9 cellular contexts compared by ENCODE assay signal in genomic region chr6:79946242-79946641, GRCh38. TPM values are rescaled to one million over a fixed set of nuclear protein-coding genes. Genes with fewer than 3 reads are reported as not detected.
A peak's percentile ranks its signal among the peaks of the same experiment; 100 is the strongest.
DNase-seq lines count a peak whose midpoint lies in the region; ATAC-seq, FAIRE-seq and TF ChIP-seq lines count a peak whose summit lies in the region.
"Had no signal": no experiment of that assay in that cellular context is flagged by ENCODE, and none has a peak within 500 bp of the region (broad histone marks: within the 10 kb centered on the region; RNA-seq: fewer than 3 reads in every experiment).

No MANE protein-coding gene starts in this region.

- no peaks in the 10 kb centered on the region for H3K36me3 Mint-ChIP-seq in activated CD4-positive, alpha-beta T cell treated with anti-CD3 and anti-CD28 coated beads, Interleukin-2, amount 10 ng/mL, durations not matched to agents 24 days and 14 days (ENCODE audit: low read depth)

- CTCF ChIA-PET in endothelial cell of umbilical vein (lab: Charles Lee), result interaction anchor here (0.5 to 1.8 kb wide), 16 partner anchors 8 to 186 kb away, joined by 3 to 12 read pairs (median 4); partner anchors contain the start of genes BCKDHB and TTK

- H3K27me3 Mint-ChIP-seq in activated CD4-positive, alpha-beta T cell treated with anti-CD3 and anti-CD28 coated beads, Interleukin-2, amount 10 ng/mL, durations not matched to agents 24 days and 14 days, result peaks cover 44% of the 10 kb centered on the region

- H2AFZ ChIP-seq in endothelial cell of umbilical vein (ENCODE audit: low read depth, low read length) (peak overlapping the region; percentile 100), neuronal stem cell (ENCODE audit: low read length) (peak overlapping the region; percentile 97)

- H3K27ac ChIP-seq in SK-N-MC, result no peak overlapping the region
- H3K27ac ChIP-seq in endothelial cell of umbilical vein (ENCODE audit: insufficient read depth, low read depth, low read length), result no peak overlapping the region
- no peak overlapping the region for H3K27ac ChIP-seq in neuronal stem cell (replicated peaks; ENCODE audit: low read length)

- H3K9me1 ChIP-seq in endothelial cell of umbilical vein (replicated peaks; ENCODE audit: control insufficient read depth, extremely low read depth, insufficient read depth, low read length), result no peaks in the 10 kb centered on the region

- no TSS peak for BruUV-seq in endothelial cell of umbilical vein (replicated peaks; lab: Mats Ljungman, UMichigan)

- no peaks in the 10 kb centered on the region for H3K9me3 Mint-ChIP-seq in activated CD4-positive, alpha-beta T cell treated with anti-CD3 and anti-CD28 coated beads, Interleukin-2, amount 10 ng/mL, durations not matched to agents 24 days and 14 days

- no peak overlapping the region for H3K14ac ChIP-seq in neuronal stem cell (ENCODE audit: low read length)

- POLR2A ChIA-PET in endothelial cell of umbilical vein (lab: Charles Lee), result interaction anchor here (0.6 to 0.9 kb wide), 2 partner anchors 55 to 160 kb away, joined by 3 to 5 read pairs; partner anchors contain the start of gene BCKDHB

- H3K4ac ChIP-seq in neuronal stem cell (ENCODE audit: low read length), result no peak overlapping the region

- H3K9me3 ChIP-seq in SK-N-MC (ENCODE audit: low read depth, low read length) (no peaks in the 10 kb centered on the region), endothelial cell of umbilical vein (replicated peaks; ENCODE audit: control insufficient read depth, insufficient read depth, low read length) (no peaks in the 10 kb centered on the region), neuronal stem cell (replicated peaks in 1 of 2; ENCODE audit: control insufficient read depth in 2 of 2, insufficient read depth in 1 of 2, low read depth in 1 of 2, low read length in 2 of 2) (no peaks in the 10 kb centered on the region)

- H4K20me1 ChIP-seq in endothelial cell of umbilical vein (replicated peaks; ENCODE audit: control insufficient read depth, extremely low read depth, insufficient read depth, low read length), result no peaks in the 10 kb centered on the region

- H3K79me1 ChIP-seq in neuronal stem cell (ENCODE audit: low read depth, low read length), result no peaks in the 10 kb centered on the region

- H3K18ac ChIP-seq in neuronal stem cell (ENCODE audit: low read length), result no peak overlapping the region

- H4K8ac ChIP-seq in neuronal stem cell (ENCODE audit: low read depth, low read length), result no peak overlapping the region

- H3K4me3 Mint-ChIP-seq in activated CD4-positive, alpha-beta T cell treated with anti-CD3 and anti-CD28 coated beads, Interleukin-2, amount 10 ng/mL, durations not matched to agents 24 days and 14 days, result peak overlapping the region; percentile 86

- H3K27me3 ChIP-seq in endothelial cell of umbilical vein (ENCODE audit: control insufficient read depth in 2 of 2, insufficient read depth in 2 of 2, low read length in 2 of 2) (peaks cover 6 to 29% of the 10 kb centered on the region in 2 experiments), neuronal stem cell (ENCODE audit: control insufficient read depth in 3 of 3, insufficient read depth in 3 of 3, low read depth in 1 of 3, low read length in 3 of 3) (peaks cover 0 to 6% (median 3%) of the 10 kb centered on the region in 3 experiments)

- H2AK5ac ChIP-seq in neuronal stem cell (ENCODE audit: low read depth, low read length), result no peak overlapping the region

- H3K9ac ChIP-seq in SK-N-MC (ENCODE audit: insufficient read length), result peak overlapping the region; percentile 59
- H3K9ac ChIP-seq in endothelial cell of umbilical vein (replicated peaks; ENCODE audit: extremely low read depth, insufficient read depth, low read length), result peak overlapping the region; percentile 58
- H3K9ac ChIP-seq in neuronal stem cell (ENCODE audit: low read depth, low read length, poor library complexity), result no peak overlapping the region

- peak; percentile 75 for FAIRE-seq in endothelial cell of umbilical vein (lab: Jason Lieb, UNC)
- FAIRE-seq: colon had no signal

- no peak overlapping the region for H4K91ac ChIP-seq in neuronal stem cell (ENCODE audit: low read depth, low read length, poor library complexity)

- H3K4me3 ChIP-seq in SK-N-MC (peak overlapping the region; percentile 93), endothelial cell of umbilical vein (replicated peaks in 1 of 3; ENCODE audit: insufficient read depth in 1 of 3, low read depth in 1 of 3, low read length in 3 of 3) (peak overlapping the region; percentile 32 to 79 (median 56)), neuronal stem cell (ENCODE audit: low read length in 2 of 2) (peak overlapping the region; percentile 88 to 94)

- H3K27ac Mint-ChIP-seq in activated CD4-positive, alpha-beta T cell treated with anti-CD3 and anti-CD28 coated beads, Interleukin-2, amount 10 ng/mL, durations not matched to agents 24 days and 14 days, result no peak overlapping the region

- H2BK120ac ChIP-seq in neuronal stem cell (ENCODE audit: low read depth, low read length), result no peak overlapping the region

- WGBS in neuronal stem cell (ENCODE audit: extremely low coverage in 2 of 2, insufficient read length in 2 of 2, insufficient replicate concordance in 1 of 2), 2 donors, result no CpG with 5 or more reads among the region's 5 CpGs

- no peak for TF ChIP-seq POLR2A in endothelial cell of umbilical vein (IDR thresholded peaks at IDR 0.05; ENCODE audit: low read depth, low read length)

- H2BK5ac ChIP-seq in neuronal stem cell (ENCODE audit: low read length), result no peak overlapping the region

- no peak overlapping the region for H2BK12ac ChIP-seq in neuronal stem cell (ENCODE audit: low read length)

- H2BK15ac ChIP-seq in neuronal stem cell (ENCODE audit: low read length), result no peak overlapping the region

- dilution Hi-C loops in endothelial cell of umbilical vein (cut with MboI; ENCODE audit: extremely low pct_ligation_motif_present, low sequenced_read_pairs), result no loop called here

- H3K4me1 Mint-ChIP-seq in activated CD4-positive, alpha-beta T cell treated with anti-CD3 and anti-CD28 coated beads, Interleukin-2, amount 10 ng/mL, durations not matched to agents 24 days and 14 days, result peaks cover 22% of the 10 kb centered on the region

- peak overlapping the region; percentile 95 for H3K4me2 ChIP-seq in endothelial cell of umbilical vein (ENCODE audit: insufficient read depth, low read length)
- H3K4me2 ChIP-seq in neuronal stem cell (ENCODE audit: insufficient read depth, low read length, poor library complexity, severe bottlenecking), result peak overlapping the region; percentile 92

- peak; percentile 63 for DNase-seq in activated CD4-positive, alpha-beta T cell treated with anti-CD3 and anti-CD28 coated beads, Interleukin-2, amount 10 ng/mL, durations not matched to agents 24 days and 14 days
- no peak for DNase-seq in activated CD4-positive, alpha-beta T cell treated with anti-CD3 and anti-CD28 coated beads for 1 hour
- no peak for DNase-seq in SK-N-MC (ENCODE audit: low read depth, low spot score)
- DNase-seq in endothelial cell of umbilical vein (ENCODE audit: low read depth, low spot score), result no peak
- DNase-seq in neuronal stem cell (ENCODE audit: low spot score), result peak; percentile 39
- no peak for DNase-seq in cortex of kidney (lab: John Stamatoyannopoulos, UW)
- DNase-seq in NCI-H187 treated with DMSO at 0.1 percent for 48 hours (lab: John Stamatoyannopoulos, UW), result no peak

- H3K4me1 ChIP-seq in endothelial cell of umbilical vein (ENCODE audit: control insufficient read depth, extremely low read depth, insufficient read depth, low read length) (peaks cover 20% of the 10 kb centered on the region), neuronal stem cell (ENCODE audit: control insufficient read depth in 2 of 2, insufficient read depth in 1 of 2, low read depth in 1 of 2, low read length in 2 of 2) (peaks cover 10 to 11% of the 10 kb centered on the region in 2 donors)

- peak; percentile 32 for ATAC-seq in HG03432 (IDR thresholded peaks at IDR 0.05; ENCODE audit: unreplicated experiment)

- intact Hi-C loops in activated CD4-positive, alpha-beta T cell treated with anti-CD3 and anti-CD28 coated beads, Interleukin-2, amount 10 ng/mL, durations not matched to agents 24 days and 14 days (cut with micrococcal nuclease), result loop anchor here (2.0 to 5.0 kb wide), 3 partner anchors 74 to 1807 kb away; partner anchors contain the start of genes BCKDHB and TENT5A
- intact Hi-C loops in endothelial cell of umbilical vein (cut with micrococcal nuclease), result loop anchor here (2.0 to 10.0 kb wide), 2 partner anchors 77 to 509 kb away; no protein-coding TSS in a partner anchor

- TF ChIP-seq CTCF in endothelial cell of umbilical vein (IDR thresholded peaks at IDR 0.05; ENCODE audit: extremely low read depth in 1 of 2, insufficient read depth in 1 of 2, low read depth in 1 of 2, low read length in 2 of 2), result peak; percentile 33 to 46

- H3K79me2 ChIP-seq in endothelial cell of umbilical vein (ENCODE audit: control insufficient read depth, insufficient read depth, low read length), result no peaks in the 10 kb centered on the region

- H3K36me3 ChIP-seq in SK-N-MC (ENCODE audit: insufficient read depth, low read length) (no peaks in the 10 kb centered on the region), endothelial cell of umbilical vein (ENCODE audit: control insufficient read depth in 2 of 2, extremely low read depth in 1 of 2, insufficient read depth in 2 of 2, low read length in 2 of 2) (no peaks in the 10 kb centered on the region), neuronal stem cell (replicated peaks in 1 of 2; ENCODE audit: control insufficient read depth in 2 of 2, insufficient read depth in 2 of 2, low read length in 2 of 2) (no peaks in the 10 kb centered on the region)

- no peak overlapping the region for H3K23ac ChIP-seq in neuronal stem cell (ENCODE audit: low read depth, low read length, poor library complexity)

RNA-seq across cellular contexts. Expression of gene ELOVL4, which starts 1.1 kb away (rescaled TPM):
- total RNA-seq in activated CD4-positive, alpha-beta T cell treated with anti-CD3 and anti-CD28 coated beads, Interleukin-2, amount 10 ng/mL, durations not matched to agents 24 days and 14 days, result 0.88 and 0.89 TPM in 2 replicates
- 3.3 and 4.1 TPM in 2 replicates for total RNA-seq in endothelial cell of umbilical vein
- 0.57 and 0.98 TPM in 2 replicates for polyA plus RNA-seq in endothelial cell of umbilical vein
- 0.85 and 0.97 TPM in 2 replicates for polyA plus RNA-seq in endothelial cell of umbilical vein (2011; cell fraction: cytosol; rRNA removed)
- 0.83 and 1.1 TPM in 2 replicates for polyA plus RNA-seq in endothelial cell of umbilical vein (2011; cell fraction: nucleus; rRNA removed)
- 2.8 and 3.8 TPM in 2 replicates for polyA plus RNA-seq in endothelial cell of umbilical vein (2012)
- polyA minus RNA-seq in endothelial cell of umbilical vein, result 1.2 and 2.5 TPM in 2 replicates
- polyA minus RNA-seq in endothelial cell of umbilical vein (2011; cell fraction: cytosol; rRNA and poly(A)+ RNA removed), result not detected
- polyA minus RNA-seq in endothelial cell of umbilical vein (2011; cell fraction: nucleus; rRNA and poly(A)+ RNA removed), result 1.1 and 1.2 TPM in 2 replicates
- polyA plus RNA-seq in neuronal stem cell (2013, experiment 1 of 2), result 11.6 TPM
- 11.8 TPM for polyA plus RNA-seq in neuronal stem cell (2013, experiment 2 of 2)

RNA-seq across cellular contexts. Expression of gene TTK, which starts 58.2 kb away (rescaled TPM):
- total RNA-seq in activated CD4-positive, alpha-beta T cell treated with anti-CD3 and anti-CD28 coated beads, Interleukin-2, amount 10 ng/mL, durations not matched to agents 24 days and 14 days, result 21.9 and 22.4 TPM in 2 replicates
- 23.6 and 29.4 TPM in 2 replicates for total RNA-seq in endothelial cell of umbilical vein
- 2.9 and 4.1 TPM in 2 replicates for polyA plus RNA-seq in endothelial cell of umbilical vein
- 7.8 and 8.8 TPM in 2 replicates for polyA plus RNA-seq in endothelial cell of umbilical vein (2011; cell fraction: cytosol; rRNA removed)
- 14.1 and 21.0 TPM in 2 replicates for polyA plus RNA-seq in endothelial cell of umbilical vein (2011; cell fraction: nucleus; rRNA removed)
- polyA plus RNA-seq in endothelial cell of umbilical vein (2012), result 6.1 and 20.6 TPM in 2 replicates
- 6.3 and 6.9 TPM in 2 replicates for polyA minus RNA-seq in endothelial cell of umbilical vein
- 19.8 TPM for polyA minus RNA-seq in endothelial cell of umbilical vein (2011; cell fraction: cytosol; rRNA and poly(A)+ RNA removed)
- polyA minus RNA-seq in endothelial cell of umbilical vein (2011; cell fraction: nucleus; rRNA and poly(A)+ RNA removed), result 12.1 and 16.0 TPM in 2 replicates
- polyA plus RNA-seq in neuronal stem cell (2013, experiment 1 of 2), result 56.0 TPM
- 56.5 TPM for polyA plus RNA-seq in neuronal stem cell (2013, experiment 2 of 2)

Comparison
In these comparisons a context has a peak if more than half of its experiments do, and no peak if none do; other contexts are left out.
1. DNase-seq: peak in activated CD4-positive, alpha-beta T cell treated with anti-CD3 and anti-CD28 coated beads, Interleukin-2, amount 10 ng/mL, durations not matched to agents 24 days and 14 days (single experiment) and neuronal stem cell (single experiment); none in activated CD4-positive, alpha-beta T cell treated with anti-CD3 and anti-CD28 coated beads for 1 hour (single experiment), SK-N-MC (single experiment), endothelial cell of umbilical vein (single experiment), cortex of kidney (single experiment) and NCI-H187 treated with DMSO at 0.1 percent for 48 hours (single experiment).
2. Peak in every context shown above with its lines, with median percentiles within 50 percentile points of each other: H3K4me3 ChIP-seq.